ENCODE assay signal across 15 cellular contexts in genomic region chr6:75619230-75619899, GRCh38. TPM values are rescaled to one million over a fixed set of nuclear protein-coding genes. Genes with fewer than 3 reads are reported as not detected.
DNase-seq lines count a peak whose midpoint lies in the region; ATAC-seq and TF ChIP-seq lines count a peak whose summit lies in the region.
"Had no signal": no experiment of that assay in that cellular context is flagged by ENCODE, and none has a peak within 500 bp of the region (broad histone marks: within the 10 kb centered on the region; RNA-seq: fewer than 3 reads in every experiment).

No MANE protein-coding gene starts in this region.

- H3K27ac ChIP-seq in CD8-positive, alpha-beta memory T cell (ENCODE audit: low read depth, low read length) = no peak overlapping the region
- H3K27ac ChIP-seq in VCaP (peak overlapping the region; percentile 59), left ventricle myocardium inferior (replicated peaks) (peak overlapping the region; percentile 70), psoas muscle (peak overlapping the region; percentile 61), neural progenitor cell (no peak overlapping the region)
- H3K27ac ChIP-seq: WERI-Rb-1 had no signal

- peaks cover 6% of the 10 kb centered on the region for H4K20me1 ChIP-seq in neural progenitor cell (ENCODE audit: low read depth)

- CTCF ChIA-PET in CD8-positive, alpha-beta memory T cell (lab: Charles Lee) = no interaction called here

- H3K9me3 ChIP-seq in CD8-positive, alpha-beta memory T cell (ENCODE audit: low read length) = no peaks in the 10 kb centered on the region
- H3K9me3 ChIP-seq in left ventricle myocardium inferior (replicated peaks) (peaks cover 11% of the 10 kb centered on the region), psoas muscle (no peaks in the 10 kb centered on the region), neural progenitor cell (ENCODE audit: low read depth) (peaks cover 9% of the 10 kb centered on the region)
- H3K9me3 ChIP-seq: Caco-2 had no signal

- H3F3A ChIP-seq in neural progenitor cell (ENCODE audit: low read depth) = no peaks in the 10 kb centered on the region

- no peaks in the 10 kb centered on the region for H3K9me3 Mint-ChIP-seq in CD8-positive, alpha-beta memory T cell
- H3K9me3 Mint-ChIP-seq in neural progenitor cell = peaks cover 35% of the 10 kb centered on the region

- peak overlapping the region in 7 of 8 donors; percentile 4 to 92 (median 66) for H3K27ac Mint-ChIP-seq in CD8-positive, alpha-beta memory T cell
- no peak overlapping the region for H3K27ac Mint-ChIP-seq in neural progenitor cell

- intact Hi-C loops in left ventricle myocardium inferior (cut with micrococcal nuclease) = no loop called here
- intact Hi-C loops in psoas muscle (cut with DNase I) = no loop called here

- H3K4me1 ChIP-seq in CD8-positive, alpha-beta memory T cell (ENCODE audit: insufficient read depth, low read length) = peaks cover 37% of the 10 kb centered on the region
- H3K4me1 ChIP-seq in left ventricle myocardium inferior (peaks cover 84% of the 10 kb centered on the region), psoas muscle (peaks cover 50% of the 10 kb centered on the region), neural progenitor cell (no peaks in the 10 kb centered on the region)
- H3K4me1 ChIP-seq: Caco-2 had no signal

- peaks cover 100% of the 10 kb centered on the region for H3K79me2 ChIP-seq in neural progenitor cell (ENCODE audit: low read depth)

- peak overlapping the region in 3 of 7 donors; percentile 1 to 10 (median 4) for H3K4me3 Mint-ChIP-seq in CD8-positive, alpha-beta memory T cell
- H3K4me3 Mint-ChIP-seq in neural progenitor cell = no peak overlapping the region

- H3K4me2 ChIP-seq in neural progenitor cell = no peak overlapping the region

- TF ChIP-seq CTCF in VCaP (conservative IDR thresholded peaks at IDR 0.05) (no peak), left ventricle myocardium inferior (IDR thresholded peaks at IDR 0.05; ENCODE audit: borderline replicate concordance) (no peak), psoas muscle (IDR thresholded peaks at IDR 0.05) (no peak), neural progenitor cell (IDR thresholded peaks at IDR 0.05) (no peak)

- no peaks in the 10 kb centered on the region for H3K27me3 ChIP-seq in CD8-positive, alpha-beta memory T cell (ENCODE audit: insufficient read depth, low read length, poor library complexity, severe bottlenecking)
- no peaks in the 10 kb centered on the region for H3K27me3 ChIP-seq in left ventricle myocardium inferior (ENCODE audit: low read depth)
- H3K27me3 ChIP-seq in psoas muscle (ENCODE audit: insufficient read depth in 3 of 3, low read length in 2 of 3) = no peaks in the 10 kb centered on the region
- no peaks in the 10 kb centered on the region for H3K27me3 ChIP-seq in neural progenitor cell

- 23 to 41% (median 28%) methylated on average over 5 of the region's 5 CpGs for WGBS in psoas muscle, 3 donors

- no peak overlapping the region for H2AFZ ChIP-seq in neural progenitor cell (replicated peaks)

- ATAC-seq in psoas muscle (peak; percentile 42 to 69 (median 50)), HG03439 (IDR thresholded peaks at IDR 0.05; ENCODE audit: unreplicated experiment) (no peak), GM21723 (IDR thresholded peaks at IDR 0.05; ENCODE audit: unreplicated experiment) (no peak)

- H3K4me3 ChIP-seq in CD8-positive, alpha-beta memory T cell (ENCODE audit: low read length) = no peak overlapping the region
- H3K4me3 ChIP-seq in left ventricle myocardium inferior (peak overlapping the region; percentile 24), psoas muscle (peak overlapping the region; percentile 9), neural progenitor cell (no peak overlapping the region)

- peaks cover 73 to 93% (median 85%) of the 10 kb centered on the region in 3 donors for H3K4me1 Mint-ChIP-seq in CD8-positive, alpha-beta memory T cell
- no peaks in the 10 kb centered on the region for H3K4me1 Mint-ChIP-seq in neural progenitor cell

- no peaks in the 10 kb centered on the region for H3K27me3 Mint-ChIP-seq in CD8-positive, alpha-beta memory T cell
- H3K27me3 Mint-ChIP-seq in neural progenitor cell (ENCODE audit: insufficient read depth, low read depth) = no peaks in the 10 kb centered on the region

- no peaks in the 10 kb centered on the region for H3K36me3 ChIP-seq in CD8-positive, alpha-beta memory T cell (ENCODE audit: insufficient read depth, low read length)
- H3K36me3 ChIP-seq in left ventricle myocardium inferior (peaks cover 13% of the 10 kb centered on the region), psoas muscle (ENCODE audit: insufficient read depth in 1 of 2, low read depth in 1 of 2) (peaks cover 0 to 11% of the 10 kb centered on the region in 2 donors), neural progenitor cell (peaks cover 29% of the 10 kb centered on the region)

- no peak overlapping the region for H3K9ac ChIP-seq in neural progenitor cell

- POLR2A ChIA-PET in CD8-positive, alpha-beta memory T cell (lab: Charles Lee) = no interaction called here

- H3K36me3 Mint-ChIP-seq in CD8-positive, alpha-beta memory T cell = peaks cover 0 to 28% (median 3%) of the 10 kb centered on the region in 3 donors
- peaks cover 50% of the 10 kb centered on the region for H3K36me3 Mint-ChIP-seq in neural progenitor cell

- DNase-seq in CD8-positive, alpha-beta memory T cell = no peak
- DNase-seq in left ventricle myocardium inferior = no peak
- no peak for DNase-seq in psoas muscle
- DNase-seq in NCI-H226 = no peak
- no peak for DNase-seq in neural progenitor cell (ENCODE audit: low spot score)
- DNase-seq: activated CD8-positive, alpha-beta memory T cell treated with anti-CD3 and anti-CD28 coated beads, Interleukin-2, amount 50 U/mL, for 4 hours; amniotic stem cell; Caco-2; effector memory CD4-positive, alpha-beta T cell; NCI-H1436; SHP77; WERI-Rb-1 had no signal

RNA-seq across cellular contexts. Expression of gene SENP6, which starts 17.7 kb away (rescaled TPM):
- 10 to 100 TPM; 74.6 to 77.5 TPM for total RNA-seq in CD8-positive, alpha-beta memory T cell
- 76.1 TPM for polyA plus RNA-seq in CD8-positive, alpha-beta memory T cell
- total RNA-seq in left ventricle myocardium inferior (54.2 TPM), psoas muscle (10 to 100 TPM; 51.5 to 69.5 (median 63.8) TPM), neural progenitor cell (ENCODE audit: low replicate concordance) (108 and 202 TPM in 2 replicates)
- polyA plus RNA-seq in psoas muscle = 10 to 100 TPM; 17.6 to 44.8 (median 19.2) TPM

Comparison
In these comparisons a context has a peak if more than half of its experiments do, and no peak if none do; other contexts are left out.
1. H3K27ac ChIP-seq: peak in VCaP (single experiment), left ventricle myocardium inferior (single experiment) and psoas muscle (single experiment); none in CD8-positive, alpha-beta memory T cell (single experiment) and neural progenitor cell (single experiment).
2. H3K4me3 ChIP-seq: peak in left ventricle myocardium inferior (single experiment) and psoas muscle (single experiment); none in CD8-positive, alpha-beta memory T cell (single experiment) and neural progenitor cell (single experiment).
3. ATAC-seq: peak in psoas muscle (4 of 4); none in HG03439 (single experiment) and GM21723 (single experiment).